23 cellular contexts compared by ENCODE assay signal in the genomic region with DNA sequence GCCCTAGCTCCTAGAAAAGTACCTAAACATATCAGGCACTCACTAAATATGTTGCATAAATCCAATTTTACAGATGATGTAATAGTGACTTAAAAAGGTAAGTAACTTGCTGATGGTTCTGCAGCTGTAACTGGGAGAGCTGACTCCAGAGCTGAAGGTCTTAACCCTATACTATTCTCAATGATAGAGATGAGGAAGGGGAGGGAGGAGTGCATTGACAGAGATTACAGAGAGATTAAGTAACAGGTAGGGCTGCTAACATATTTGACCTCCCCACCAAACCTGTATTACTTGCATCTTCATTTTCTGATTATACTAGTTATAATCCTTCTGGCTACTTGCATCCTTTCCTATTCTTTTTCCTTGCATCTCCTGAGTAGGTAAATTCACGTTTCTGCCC.
"Had no signal": no experiment of that assay in that cellular context is flagged by ENCODE, and none has a peak within 500 bp of the region (broad histone marks: within the 10 kb centered on the region; RNA-seq: fewer than 3 reads in every experiment).

No MANE protein-coding gene starts in this region.

- H3K9me3 Mint-ChIP-seq: mesothelial cell of epicardium; naive B cell; natural killer cell; nephron progenitor cell; neural progenitor cell; stimulated activated naive B cell treated with anti-CD40 and anti-IgM and Interleukin-4, amounts not matched to agents 10 μg/mL and 1 μg/mL and 100 μg/mL, for 72 hours had no signal

- H3K4me1 Mint-ChIP-seq: mesothelial cell of epicardium; naive B cell; stimulated activated naive B cell treated with anti-CD40 and anti-IgM and Interleukin-4, amounts not matched to agents 10 μg/mL and 1 μg/mL and 100 μg/mL, for 72 hours had no signal

- H3K4me3 Mint-ChIP-seq: mesothelial cell of epicardium; naive B cell; natural killer cell; nephron progenitor cell; neural progenitor cell; stimulated activated naive B cell treated with anti-CD40 and anti-IgM and Interleukin-4, amounts not matched to agents 10 μg/mL and 1 μg/mL and 100 μg/mL, for 72 hours had no signal

- DNase-seq: islet precursor cell; left ventricle myocardium inferior; mesendoderm; naive B cell; natural killer cell; nephron progenitor cell; occipital lobe; ovary; right lobe of liver; stimulated activated CD4-positive, alpha-beta T cell treated with anti-CD3 and anti-CD28 coated beads, Interleukin-12 subunit alpha, Interleukin-12 subunit beta, amount 100 ng/mL, for 4 hours; stimulated activated CD4-positive, alpha-beta T cell treated with anti-CD3 and anti-CD28 coated beads, Interleukin-15, amount 100 ng/mL, for 24 hours; stimulated activated CD4-positive, alpha-beta T cell treated with anti-CD3 and anti-CD28 coated beads, Interleukin-2, amount 100 ng/mL, for 24 hours; stimulated activated CD4-positive, alpha-beta T cell treated with anti-CD3 and anti-CD28 coated beads, Interleukin-4, amount 100 ng/mL, for 1 hour; stimulated activated naive B cell treated with anti-CD40 and anti-IgM and Interleukin-4, amounts not matched to agents 10 μg/mL and 1 μg/mL and 100 μg/mL, for 72 hours; stimulated activated naive CD8-positive, alpha-beta T cell treated with anti-CD3 and anti-CD28 coated beads, Interleukin-15, Interleukin-2, amounts not matched to agents 100 U/mL and 50 U/mL, for 24 hours; stomach; testis; thyroid gland; transverse colon; upper lobe of left lung had no signal

- ATAC-seq: natural killer cell; right lobe of liver; stimulated activated naive B cell treated with anti-CD40 and anti-IgM and Interleukin-4, amounts not matched to agents 10 μg/mL and 1 μg/mL and 100 μg/mL, for 72 hours; stimulated activated naive CD8-positive, alpha-beta T cell treated with anti-CD3 and anti-CD28 coated beads, Interleukin-15, Interleukin-2, amounts not matched to agents 100 U/mL and 50 U/mL, for 24 hours had no signal

- H3K36me3 Mint-ChIP-seq: mesothelial cell of epicardium; natural killer cell; neural progenitor cell; stimulated activated naive B cell treated with anti-CD40 and anti-IgM and Interleukin-4, amounts not matched to agents 10 μg/mL and 1 μg/mL and 100 μg/mL, for 72 hours had no signal

- H3K27ac Mint-ChIP-seq: mesothelial cell of epicardium; naive B cell; natural killer cell; nephron progenitor cell; neural progenitor cell; progenitor cell of endocrine pancreas; stimulated activated naive B cell treated with anti-CD40 and anti-IgM and Interleukin-4, amounts not matched to agents 10 μg/mL and 1 μg/mL and 100 μg/mL, for 72 hours had no signal

- H3K27me3 Mint-ChIP-seq: naive B cell; progenitor cell of endocrine pancreas; stimulated activated naive B cell treated with anti-CD40 and anti-IgM and Interleukin-4, amounts not matched to agents 10 μg/mL and 1 μg/mL and 100 μg/mL, for 72 hours had no signal
